9 cellular contexts compared by ENCODE assay signal in the genomic region with DNA sequence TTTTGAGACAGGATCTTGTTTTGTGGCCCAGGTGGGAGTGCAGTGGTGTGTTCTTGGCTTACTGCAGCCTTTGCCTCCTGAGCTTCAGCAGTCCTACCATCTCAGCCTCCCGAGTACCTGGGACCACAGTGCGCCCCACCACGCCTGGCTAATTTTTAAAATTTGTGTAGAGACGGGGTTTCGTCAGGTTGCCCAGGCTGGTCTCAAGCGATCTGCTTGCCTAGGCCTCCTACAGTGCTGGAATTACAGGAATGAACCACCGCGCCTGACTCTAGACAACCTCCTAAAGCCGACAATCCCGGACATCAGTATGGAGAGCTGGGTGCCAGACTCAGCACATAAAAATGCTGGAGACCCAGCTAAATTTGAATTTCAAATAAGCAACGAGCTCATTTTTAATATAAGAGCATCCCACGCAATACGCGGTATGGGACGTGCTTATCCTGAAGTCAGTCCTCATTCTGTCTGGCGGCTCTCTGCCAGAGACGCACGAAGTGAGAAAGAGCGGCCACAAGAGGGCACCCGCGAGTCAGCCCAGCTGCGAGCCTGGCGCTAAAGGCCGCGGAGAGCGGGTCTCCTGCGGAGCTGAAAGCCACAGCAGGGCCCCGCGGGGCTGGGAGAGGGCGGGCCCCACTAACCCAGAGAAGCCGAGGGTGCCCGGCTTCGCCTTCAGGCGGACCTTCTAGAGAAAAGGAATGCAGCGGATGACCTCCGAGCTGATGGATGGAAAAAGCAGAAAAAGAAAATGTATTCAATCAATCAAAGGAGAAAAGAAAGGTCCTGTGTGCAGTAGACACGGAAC. TPM values are rescaled to one million over a fixed set of nuclear protein-coding genes. Genes with fewer than 3 reads are reported as not detected.
DNase-seq lines count a peak whose midpoint lies in the region; ATAC-seq and TF ChIP-seq lines count a peak whose summit lies in the region.
"Had no signal": no experiment of that assay in that cellular context is flagged by ENCODE, and none has a peak within 500 bp of the region (broad histone marks: within the 10 kb centered on the region; RNA-seq: fewer than 3 reads in every experiment).

No MANE protein-coding gene starts in this region.

- H3K27me3 ChIP-seq in BJ (ENCODE audit: control insufficient read depth, insufficient read depth, low read length) = peaks cover 22% of the 10 kb centered on the region

- CTCF ChIA-PET in BJ (lab: Yijun Ruan, JAX) = interaction anchor here (0.5 to 3.0 kb wide), 40 partner anchors 9 to 814 kb away, joined by 3 to 20 read pairs (median 4); a partner anchor contains a TSS

- no peaks in the 10 kb centered on the region for H3K36me3 ChIP-seq in BJ (ENCODE audit: control insufficient read depth, insufficient read depth, low read length)

- peak; percentile 98 for TF ChIP-seq CTCF in BJ (IDR thresholded peaks at IDR 0.05; ENCODE audit: insufficient read depth, low read depth, low read length)

- H3K4me3 ChIP-seq in BJ (ENCODE audit: low read depth, low read length) = no peak overlapping the region

- POLR2A ChIA-PET in BJ (lab: Charles Lee) = interaction anchor here (0.7 kb wide), 1 partner anchor 49 kb away, joined by 7 read pairs; no protein-coding TSS in a partner anchor

- DNase-seq in BJ (ENCODE audit: low read depth) = peak; percentile 39
- DNase-seq in NCI-H526 (lab: John Stamatoyannopoulos, UW) = peak; percentile 84 to 92
- DNase-seq in activated CD4-positive, alpha-beta T cell treated with anti-CD3 and anti-CD28 coated beads, Interleukin-2, amount 50 U/mL, for 24 hours (ENCODE audit: low read depth in 1 of 2, low spot score in 1 of 2) = peak; percentile 82 to 84
- DNase-seq in dermis blood vessel endothelial cell = peak; percentile 89
- peak; percentile 78 to 87 for DNase-seq in lung microvascular endothelial cell (ENCODE audit: low read depth in 2 of 2)
- DNase-seq in stimulated activated CD8-positive, alpha-beta memory T cell treated with anti-CD3 and anti-CD28 coated beads, Interleukin-12 subunit alpha, Interleukin-12 subunit beta, amount 100 ng/mL, for 24 hours (ENCODE audit: extremely low read depth) = peak; percentile 60

- peak; percentile 79 for ATAC-seq in GM19023 (IDR thresholded peaks at IDR 0.05; ENCODE audit: unreplicated experiment)
- peak; percentile 80 for ATAC-seq in HG03342 (IDR thresholded peaks at IDR 0.05; ENCODE audit: unreplicated experiment)

RNA-seq across cellular contexts. Expression of a gene that starts 7.1 kb away (rescaled TPM):
- 0.31 and 0.91 TPM in 2 replicates for polyA plus RNA-seq in BJ (2011; rRNA removed)
- polyA minus RNA-seq in BJ (2011; rRNA and poly(A)+ RNA removed) = not detected in 2 replicates
- total RNA-seq in dermis blood vessel endothelial cell (not detected in 2 replicates), lung microvascular endothelial cell (0.22 TPM in 1 of 2 replicates, not detected in the other)
- total RNA-seq: activated CD8-positive, alpha-beta memory T cell treated with anti-CD3 and anti-CD28 coated beads for 36 hours had no signal

RNA-seq across cellular contexts. Expression of a gene that starts 17.6 kb away (rescaled TPM):
- polyA plus RNA-seq in BJ (2011; rRNA removed) = not detected in 2 replicates
- polyA minus RNA-seq in BJ (2011; rRNA and poly(A)+ RNA removed) = not detected in 2 replicates
- not detected in 2 replicates for total RNA-seq in dermis blood vessel endothelial cell
- total RNA-seq in lung microvascular endothelial cell = not detected in 2 replicates
- total RNA-seq: activated CD8-positive, alpha-beta memory T cell treated with anti-CD3 and anti-CD28 coated beads for 36 hours had no signal

RNA-seq across cellular contexts. Expression of a gene that starts 20.9 kb away (rescaled TPM):
- polyA plus RNA-seq in BJ (2011; rRNA removed) = 29.3 and 32.9 TPM in 2 replicates
- 9.9 and 17.7 TPM in 2 replicates for polyA minus RNA-seq in BJ (2011; rRNA and poly(A)+ RNA removed)
- total RNA-seq in dermis blood vessel endothelial cell (23.2 and 24.7 TPM in 2 replicates), lung microvascular endothelial cell (16.8 and 24.8 TPM in 2 replicates)

RNA-seq across cellular contexts. Expression of a gene that starts 20.9 kb away (rescaled TPM):
- polyA plus RNA-seq in BJ (2011; rRNA removed) = 44.2 and 55.8 TPM in 2 replicates
- 47.1 and 73.0 TPM in 2 replicates for polyA minus RNA-seq in BJ (2011; rRNA and poly(A)+ RNA removed)
- total RNA-seq in dermis blood vessel endothelial cell (33.5 and 47.7 TPM in 2 replicates), lung microvascular endothelial cell (32.0 and 35.3 TPM in 2 replicates)

RNA-seq across cellular contexts. Expression of a gene that starts 28.2 kb away (rescaled TPM):
- 40.6 and 49.8 TPM in 2 replicates for polyA plus RNA-seq in BJ (2011; rRNA removed)
- 6.6 and 7.2 TPM in 2 replicates for polyA minus RNA-seq in BJ (2011; rRNA and poly(A)+ RNA removed)
- 11.2 and 24.8 TPM in 2 replicates for total RNA-seq in dermis blood vessel endothelial cell
- 13.1 and 18.7 TPM in 2 replicates for total RNA-seq in lung microvascular endothelial cell

Comparison
In these comparisons a context has a peak if more than half of its experiments do, and no peak if none do; other contexts are left out.
1. DNase-seq: peak in every context shown above with its lines; median percentile 89 in dermis blood vessel endothelial cell; 88 in NCI-H526; 83 in activated CD4-positive, alpha-beta T cell treated with anti-CD3 and anti-CD28 coated beads, Interleukin-2, amount 50 U/mL, for 24 hours; 82 in lung microvascular endothelial cell; 60 in stimulated activated CD8-positive, alpha-beta memory T cell treated with anti-CD3 and anti-CD28 coated beads, Interleukin-12 subunit alpha, Interleukin-12 subunit beta, amount 100 ng/mL, for 24 hours; 39 in BJ.